1 cellular context compared by ENCODE assay signal in genomic region chr9:129701054-129701453, GRCh38.
TF ChIP-seq lines count a peak whose summit lies in the region.

No MANE protein-coding gene starts in this region.

TF ChIP-seq in K562, 482 proteins besides CTCF, POLR2A, EP300 and RAD21:
- 0 out of 4 replicates have a peak, but pooled peaks of 1 of the 2 experiments have one; percentile 15 for TF ChIP-seq RCOR1 (IDR thresholded peaks at IDR 0.05; ENCODE audit: borderline replicate concordance in 1 of 2, low read depth in 2 of 2, low read length in 2 of 2)
- TF ChIP-seq ARID1B (IDR thresholded peaks at IDR 0.05) = no peak
- TF ChIP-seq FOXM1 (IDR thresholded peaks at IDR 0.05; ENCODE audit: low read depth) = no peak
- TF ChIP-seq FOXM1 (CRISPR knock-in tag; IDR thresholded peaks at IDR 0.05; ENCODE audit: low read depth) = no peak
- no peak for TF ChIP-seq ZNF584 (CRISPR knock-in tag; IDR thresholded peaks at IDR 0.05; ENCODE audit: low read depth)
- TF ChIP-seq CTBP1 (IDR thresholded peaks at IDR 0.05; ENCODE audit: borderline replicate concordance) = peak; percentile 61
- 0 out of 2 replicates have a peak, but pooled peaks have one; percentile 18 for TF ChIP-seq SPI1 (IDR thresholded peaks at IDR 0.05; ENCODE audit: borderline replicate concordance, low read depth, low read length)
